ENCODE assay signal across 9 cellular contexts in the genomic region with DNA sequence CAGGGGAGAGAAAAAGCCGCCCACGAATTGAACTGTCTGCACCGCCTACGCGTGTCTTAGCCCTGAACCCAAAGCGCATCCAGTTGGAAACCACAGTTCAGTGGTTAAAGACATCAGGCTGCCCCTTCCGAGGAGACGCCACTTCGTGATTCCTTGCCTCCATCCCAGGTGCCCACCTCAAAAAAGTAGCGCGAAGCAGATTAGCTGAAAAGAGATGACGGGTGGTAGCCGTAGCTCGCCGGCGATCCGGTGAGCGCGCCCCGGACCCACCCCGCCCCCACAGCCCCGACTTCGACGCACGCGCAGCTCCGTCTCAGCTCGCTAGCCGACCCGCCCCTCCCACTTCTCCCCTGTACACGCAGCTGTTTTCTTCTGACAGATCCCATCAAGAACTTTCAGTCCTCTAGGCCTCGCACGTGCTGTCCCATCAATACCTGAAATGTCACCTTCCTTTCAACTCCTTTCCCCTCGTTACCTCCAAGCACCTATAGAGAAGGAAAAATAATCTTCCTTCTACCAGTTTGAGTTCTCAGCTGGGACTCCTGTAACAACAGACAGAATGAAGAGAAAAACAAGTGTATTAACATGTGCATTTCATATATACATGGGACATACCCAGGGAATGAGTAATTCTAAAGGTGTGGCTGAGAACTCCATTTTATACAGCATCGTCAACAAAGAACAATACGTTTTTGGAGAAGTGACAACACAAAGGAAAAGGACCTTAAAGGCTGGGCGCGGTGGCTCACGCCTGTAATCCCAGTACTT. TPM values are rescaled to one million over a fixed set of nuclear protein-coding genes. Genes with fewer than 3 reads are reported as not detected.
DNase-seq lines count a peak whose midpoint lies in the region; ATAC-seq and TF ChIP-seq lines count a peak whose summit lies in the region.
"Had no signal": no experiment of that assay in that cellular context is flagged by ENCODE, and none has a peak within 500 bp of the region (broad histone marks: within the 10 kb centered on the region; RNA-seq: fewer than 3 reads in every experiment).

No MANE protein-coding gene starts in this region.

- peak overlapping the region; percentile 100 for H3K4me3 ChIP-seq in fibroblast of the aortic adventitia (ENCODE audit: low read depth, low read length)

- peak; percentile 41 for ATAC-seq in GM21576 (IDR thresholded peaks at IDR 0.05; ENCODE audit: unreplicated experiment)

- peak overlapping the region; percentile 68 to 90 (median 69) for H3K27ac Mint-ChIP-seq in nephron

- peak overlapping the region; percentile 87 to 95 (median 94) for H3K4me3 Mint-ChIP-seq in nephron

- TF ChIP-seq CTCF in fibroblast of the aortic adventitia (IDR thresholded peaks at IDR 0.05; ENCODE audit: insufficient read depth, low read length) (no peak), nephron (IDR thresholded peaks at IDR 0.05; ENCODE audit: unreplicated experiment in 3 of 3) (no peak)

- DNase-seq in DMS 273 treated with DMSO at 0.1 percent for 48 hours (lab: John Stamatoyannopoulos, UW) = peak; percentile 40
- peak; percentile 86 for DNase-seq in KG1 (lab: John Stamatoyannopoulos, UW)
- peak; percentile 89 for DNase-seq in RKO (ENCODE audit: low spot score)
- peak; percentile 74 for DNase-seq in activated T-helper 9 cell treated with anti-CD3 and anti-CD28 coated beads, Interleukin-2, amount 50 U/mL, for 16 hours (ENCODE audit: low read depth)
- peak; percentile 79 for DNase-seq in fibroblast of the aortic adventitia (ENCODE audit: low read depth)
- DNase-seq in stimulated activated naive CD4-positive, alpha-beta T cell treated with Interleukin-2 at 50 U/mL for 16 hours (lab: John Stamatoyannopoulos, UW) = peak; percentile 81

- H3K27me3 Mint-ChIP-seq in nephron (ENCODE audit: low read depth) = peaks cover 14% of the 10 kb centered on the region

- H3K4me1 Mint-ChIP-seq in nephron = peaks cover 20% of the 10 kb centered on the region

- no peaks in the 10 kb centered on the region for H3K9me3 Mint-ChIP-seq in nephron

- H3K36me3 Mint-ChIP-seq in nephron (ENCODE audit: low read depth) = no peaks in the 10 kb centered on the region

RNA-seq across cellular contexts. Expression of gene OR4D9, which starts 49.5 kb away (rescaled TPM):
- not detected in 2 replicates for total RNA-seq in fibroblast of the aortic adventitia (ENCODE audit: low replicate concordance)
- total RNA-seq: subcutaneous adipose tissue had no signal

RNA-seq across cellular contexts. Expression of gene OSBP, which starts 54.7 kb away (rescaled TPM):
- 27.3 and 35.5 TPM in 2 replicates for total RNA-seq in fibroblast of the aortic adventitia (ENCODE audit: low replicate concordance)

RNA-seq across cellular contexts. Expression of gene OR4D11, which starts 57.5 kb away (rescaled TPM):
- total RNA-seq in fibroblast of the aortic adventitia (ENCODE audit: low replicate concordance) = not detected in 2 replicates
- total RNA-seq: subcutaneous adipose tissue had no signal

Comparison
In these comparisons a context has a peak if more than half of its experiments do, and no peak if none do; other contexts are left out.
1. Peak in every context shown above with its lines: DNase-seq, ATAC-seq and H3K4me3 ChIP-seq.